Comparison of ENCODE assay signal across 1 cellular context in the genomic region with DNA sequence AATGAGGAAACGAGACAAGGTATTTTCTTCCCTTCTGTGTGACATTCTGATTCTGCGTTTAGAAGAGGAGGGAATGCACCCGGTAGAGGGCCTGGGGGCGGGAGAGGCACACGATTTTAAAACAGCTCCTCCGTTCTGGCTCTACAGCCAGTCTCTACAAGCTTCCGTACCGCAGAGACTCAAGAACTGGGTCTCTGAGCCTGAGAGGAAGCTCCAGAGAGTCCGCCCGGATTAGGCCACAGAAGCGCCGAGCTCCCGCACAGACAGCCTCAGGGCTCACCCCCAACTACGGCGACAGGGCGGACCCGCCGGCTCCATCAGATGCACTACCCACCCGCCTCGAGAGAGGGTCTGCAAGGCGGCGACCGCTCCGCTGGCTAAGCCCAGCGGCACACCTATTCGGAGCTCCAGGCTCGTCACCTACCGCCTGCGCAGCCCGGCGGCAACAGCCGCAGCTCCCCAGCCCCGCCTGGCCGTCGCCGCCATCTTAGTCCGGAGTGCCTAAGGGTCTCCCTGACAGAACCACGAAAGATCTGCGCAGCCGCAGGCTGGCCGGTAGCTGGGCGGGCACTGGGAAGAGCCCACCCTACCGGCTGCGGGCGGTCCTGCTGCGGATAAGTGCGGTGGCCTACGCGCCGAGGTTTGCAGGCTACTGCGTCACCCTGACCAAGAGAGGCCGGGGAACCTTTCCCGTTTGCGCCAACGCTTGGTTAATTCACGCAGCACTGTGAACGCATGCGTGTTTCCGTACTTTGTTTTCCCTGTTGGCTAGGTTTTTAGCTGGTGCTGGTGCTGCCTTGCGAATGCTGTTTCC.
TF ChIP-seq lines count a peak whose summit lies in the region.

TSS of gene NFU1 (minus strand) at position 499 of the 814 bp plus-strand sequence. CDS start at position 486, 13 bp downstream.

TF ChIP-seq in HepG2, 621 proteins besides CTCF, POLR2A, EP300 and RAD21 (continued from another document and continues in another):
- TF ChIP-seq, protein P1, sequence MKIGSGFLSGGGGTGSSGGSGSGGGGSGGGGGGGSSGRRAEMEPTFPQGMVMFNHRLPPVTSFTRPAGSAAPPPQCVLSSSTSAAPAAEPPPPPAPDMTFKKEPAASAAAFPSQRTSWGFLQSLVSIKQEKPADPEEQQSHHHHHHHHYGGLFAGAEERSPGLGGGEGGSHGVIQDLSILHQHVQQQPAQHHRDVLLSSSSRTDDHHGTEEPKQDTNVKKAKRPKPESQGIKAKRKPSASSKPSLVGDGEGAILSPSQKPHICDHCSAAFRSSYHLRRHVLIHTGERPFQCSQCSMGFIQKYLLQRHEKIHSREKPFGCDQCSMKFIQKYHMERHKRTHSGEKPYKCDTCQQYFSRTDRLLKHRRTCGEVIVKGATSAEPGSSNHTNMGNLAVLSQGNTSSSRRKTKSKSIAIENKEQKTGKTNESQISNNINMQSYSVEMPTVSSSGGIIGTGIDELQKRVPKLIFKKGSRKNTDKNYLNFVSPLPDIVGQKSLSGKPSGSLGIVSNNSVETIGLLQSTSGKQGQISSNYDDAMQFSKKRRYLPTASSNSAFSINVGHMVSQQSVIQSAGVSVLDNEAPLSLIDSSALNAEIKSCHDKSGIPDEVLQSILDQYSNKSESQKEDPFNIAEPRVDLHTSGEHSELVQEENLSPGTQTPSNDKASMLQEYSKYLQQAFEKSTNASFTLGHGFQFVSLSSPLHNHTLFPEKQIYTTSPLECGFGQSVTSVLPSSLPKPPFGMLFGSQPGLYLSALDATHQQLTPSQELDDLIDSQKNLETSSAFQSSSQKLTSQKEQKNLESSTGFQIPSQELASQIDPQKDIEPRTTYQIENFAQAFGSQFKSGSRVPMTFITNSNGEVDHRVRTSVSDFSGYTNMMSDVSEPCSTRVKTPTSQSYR (CRISPR knock-in tag; IDR thresholded peaks at IDR 0.05; ENCODE audit: borderline replicate concordance), result peak; percentile 15; the same call in 1 of the 2 replicates
- no peak; the same call in 1 of the 2 replicates for TF ChIP-seq FOXK2 (IDR thresholded peaks at IDR 0.05)
- peak; percentile 74 for TF ChIP-seq GATA4 (IDR thresholded peaks at IDR 0.05; ENCODE audit: borderline replicate concordance, low read depth)
- TF ChIP-seq, protein P2, sequence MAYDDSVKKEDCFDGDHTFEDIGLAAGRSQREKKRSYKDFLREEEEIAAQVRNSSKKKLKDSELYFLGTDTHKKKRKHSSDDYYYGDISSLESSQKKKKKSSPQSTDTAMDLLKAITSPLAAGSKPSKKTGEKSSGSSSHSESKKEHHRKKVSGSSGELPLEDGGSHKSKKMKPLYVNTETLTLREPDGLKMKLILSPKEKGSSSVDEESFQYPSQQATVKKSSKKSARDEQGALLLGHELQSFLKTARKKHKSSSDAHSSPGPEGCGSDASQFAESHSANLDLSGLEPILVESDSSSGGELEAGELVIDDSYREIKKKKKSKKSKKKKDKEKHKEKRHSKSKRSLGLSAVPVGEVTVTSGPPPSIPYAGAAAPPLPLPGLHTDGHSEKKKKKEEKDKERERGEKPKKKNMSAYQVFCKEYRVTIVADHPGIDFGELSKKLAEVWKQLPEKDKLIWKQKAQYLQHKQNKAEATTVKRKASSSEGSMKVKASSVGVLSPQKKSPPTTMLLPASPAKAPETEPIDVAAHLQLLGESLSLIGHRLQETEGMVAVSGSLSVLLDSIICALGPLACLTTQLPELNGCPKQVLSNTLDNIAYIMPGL (CRISPR knock-in tag; IDR thresholded peaks at IDR 0.05; ENCODE audit: borderline replicate concordance in 1 of 2, low read depth in 1 of 2), result peak; percentile 94 to 99
- TF ChIP-seq ZNF567 (CRISPR knock-in tag; IDR thresholded peaks at IDR 0.05; ENCODE audit: borderline replicate concordance), result no peak; the same call in 1 of the 2 replicates
- no peak; the same call in 1 of the 2 replicates for TF ChIP-seq NKX3-1 (CRISPR knock-in tag; IDR thresholded peaks at IDR 0.05)
- TF ChIP-seq CREM (IDR thresholded peaks at IDR 0.05), result peak; percentile 78
- TF ChIP-seq CREM (CRISPR knock-in tag; IDR thresholded peaks at IDR 0.05), result peak; percentile 48
- no peak for TF ChIP-seq DNMT1 (CRISPR knock-in tag; IDR thresholded peaks at IDR 0.05)
- TF ChIP-seq ZNF572 (CRISPR knock-in tag; IDR thresholded peaks at IDR 0.05), result 0 out of 2 replicates have a peak, but pooled peaks have one; percentile 10
- no peak for TF ChIP-seq IKZF1 (IDR thresholded peaks at IDR 0.05)
- no peak for TF ChIP-seq FUBP1 (CRISPR knock-in tag; IDR thresholded peaks at IDR 0.05; ENCODE audit: borderline replicate concordance)
- TF ChIP-seq, protein P3, sequence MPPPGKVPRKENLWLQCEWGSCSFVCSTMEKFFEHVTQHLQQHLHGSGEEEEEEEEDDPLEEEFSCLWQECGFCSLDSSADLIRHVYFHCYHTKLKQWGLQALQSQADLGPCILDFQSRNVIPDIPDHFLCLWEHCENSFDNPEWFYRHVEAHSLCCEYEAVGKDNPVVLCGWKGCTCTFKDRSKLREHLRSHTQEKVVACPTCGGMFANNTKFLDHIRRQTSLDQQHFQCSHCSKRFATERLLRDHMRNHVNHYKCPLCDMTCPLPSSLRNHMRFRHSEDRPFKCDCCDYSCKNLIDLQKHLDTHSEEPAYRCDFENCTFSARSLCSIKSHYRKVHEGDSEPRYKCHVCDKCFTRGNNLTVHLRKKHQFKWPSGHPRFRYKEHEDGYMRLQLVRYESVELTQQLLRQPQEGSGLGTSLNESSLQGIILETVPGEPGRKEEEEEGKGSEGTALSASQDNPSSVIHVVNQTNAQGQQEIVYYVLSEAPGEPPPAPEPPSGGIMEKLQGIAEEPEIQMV (CRISPR knock-in tag; IDR thresholded peaks at IDR 0.05; ENCODE audit: low read depth), result no peak
- no peak; the same call in 1 of the 2 replicates for TF ChIP-seq ZFP41 (CRISPR knock-in tag; IDR thresholded peaks at IDR 0.05; ENCODE audit: borderline replicate concordance)
- TF ChIP-seq ZNF510 (CRISPR knock-in tag; IDR thresholded peaks at IDR 0.05; ENCODE audit: low read depth), result 0 out of 2 replicates have a peak, but pooled peaks have one; percentile 71
- no peak for TF ChIP-seq ZEB1 (IDR thresholded peaks at IDR 0.05; ENCODE audit: insufficient replicate concordance, low read depth)
- TF ChIP-seq, protein P4, sequence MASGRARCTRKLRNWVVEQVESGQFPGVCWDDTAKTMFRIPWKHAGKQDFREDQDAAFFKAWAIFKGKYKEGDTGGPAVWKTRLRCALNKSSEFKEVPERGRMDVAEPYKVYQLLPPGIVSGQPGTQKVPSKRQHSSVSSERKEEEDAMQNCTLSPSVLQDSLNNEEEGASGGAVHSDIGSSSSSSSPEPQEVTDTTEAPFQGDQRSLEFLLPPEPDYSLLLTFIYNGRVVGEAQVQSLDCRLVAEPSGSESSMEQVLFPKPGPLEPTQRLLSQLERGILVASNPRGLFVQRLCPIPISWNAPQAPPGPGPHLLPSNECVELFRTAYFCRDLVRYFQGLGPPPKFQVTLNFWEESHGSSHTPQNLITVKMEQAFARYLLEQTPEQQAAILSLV (CRISPR knock-in tag; IDR thresholded peaks at IDR 0.05; ENCODE audit: borderline replicate concordance), result peak; percentile 57; the same call in 1 of the 2 replicates
- TF ChIP-seq SOX6 (IDR thresholded peaks at IDR 0.05), result no peak
- peak; percentile 78 for TF ChIP-seq SOX6 (CRISPR knock-in tag; IDR thresholded peaks at IDR 0.05)
- TF ChIP-seq ZFP91 (CRISPR knock-in tag; IDR thresholded peaks at IDR 0.05; ENCODE audit: borderline replicate concordance), result peak; percentile 96; the same call in 1 of the 2 replicates
- TF ChIP-seq KDM3A (CRISPR knock-in tag; IDR thresholded peaks at IDR 0.05; ENCODE audit: low read depth), result peak; percentile 91; the same call in 1 of the 2 replicates
- peak; percentile 57 for TF ChIP-seq MZF1 (CRISPR knock-in tag; IDR thresholded peaks at IDR 0.05; ENCODE audit: borderline replicate concordance)
- TF ChIP-seq, protein P5, sequence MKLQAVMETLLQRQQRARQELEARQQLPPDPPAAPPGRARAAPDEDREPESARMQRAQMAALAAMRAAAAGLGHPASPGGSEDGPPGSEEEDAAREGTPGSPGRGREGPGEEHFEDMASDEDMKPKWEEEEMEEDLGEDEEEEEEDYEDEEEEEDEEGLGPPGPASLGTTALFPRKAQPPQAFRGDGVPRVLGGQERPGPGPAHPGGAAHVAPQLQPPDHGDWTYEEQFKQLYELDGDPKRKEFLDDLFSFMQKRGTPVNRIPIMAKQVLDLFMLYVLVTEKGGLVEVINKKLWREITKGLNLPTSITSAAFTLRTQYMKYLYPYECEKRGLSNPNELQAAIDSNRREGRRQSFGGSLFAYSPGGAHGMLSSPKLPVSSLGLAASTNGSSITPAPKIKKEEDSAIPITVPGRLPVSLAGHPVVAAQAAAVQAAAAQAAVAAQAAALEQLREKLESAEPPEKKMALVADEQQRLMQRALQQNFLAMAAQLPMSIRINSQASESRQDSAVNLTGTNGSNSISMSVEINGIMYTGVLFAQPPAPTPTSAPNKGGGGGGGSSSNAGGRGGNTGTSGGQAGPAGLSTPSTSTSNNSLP (IDR thresholded peaks at IDR 0.05; ENCODE audit: low read depth, low read length), result no peak
- TF ChIP-seq, protein P6, sequence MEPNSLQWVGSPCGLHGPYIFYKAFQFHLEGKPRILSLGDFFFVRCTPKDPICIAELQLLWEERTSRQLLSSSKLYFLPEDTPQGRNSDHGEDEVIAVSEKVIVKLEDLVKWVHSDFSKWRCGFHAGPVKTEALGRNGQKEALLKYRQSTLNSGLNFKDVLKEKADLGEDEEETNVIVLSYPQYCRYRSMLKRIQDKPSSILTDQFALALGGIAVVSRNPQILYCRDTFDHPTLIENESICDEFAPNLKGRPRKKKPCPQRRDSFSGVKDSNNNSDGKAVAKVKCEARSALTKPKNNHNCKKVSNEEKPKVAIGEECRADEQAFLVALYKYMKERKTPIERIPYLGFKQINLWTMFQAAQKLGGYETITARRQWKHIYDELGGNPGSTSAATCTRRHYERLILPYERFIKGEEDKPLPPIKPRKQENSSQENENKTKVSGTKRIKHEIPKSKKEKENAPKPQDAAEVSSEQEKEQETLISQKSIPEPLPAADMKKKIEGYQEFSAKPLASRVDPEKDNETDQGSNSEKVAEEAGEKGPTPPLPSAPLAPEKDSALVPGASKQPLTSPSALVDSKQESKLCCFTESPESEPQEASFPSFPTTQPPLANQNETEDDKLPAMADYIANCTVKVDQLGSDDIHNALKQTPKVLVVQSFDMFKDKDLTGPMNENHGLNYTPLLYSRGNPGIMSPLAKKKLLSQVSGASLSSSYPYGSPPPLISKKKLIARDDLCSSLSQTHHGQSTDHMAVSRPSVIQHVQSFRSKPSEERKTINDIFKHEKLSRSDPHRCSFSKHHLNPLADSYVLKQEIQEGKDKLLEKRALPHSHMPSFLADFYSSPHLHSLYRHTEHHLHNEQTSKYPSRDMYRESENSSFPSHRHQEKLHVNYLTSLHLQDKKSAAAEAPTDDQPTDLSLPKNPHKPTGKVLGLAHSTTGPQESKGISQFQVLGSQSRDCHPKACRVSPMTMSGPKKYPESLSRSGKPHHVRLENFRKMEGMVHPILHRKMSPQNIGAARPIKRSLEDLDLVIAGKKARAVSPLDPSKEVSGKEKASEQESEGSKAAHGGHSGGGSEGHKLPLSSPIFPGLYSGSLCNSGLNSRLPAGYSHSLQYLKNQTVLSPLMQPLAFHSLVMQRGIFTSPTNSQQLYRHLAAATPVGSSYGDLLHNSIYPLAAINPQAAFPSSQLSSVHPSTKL (CRISPR knock-in tag; IDR thresholded peaks at IDR 0.05), result peak; percentile 60; the same call in 1 of the 2 replicates
- peak; percentile 69; the same call in 1 of the 2 replicates for TF ChIP-seq ZBTB38 (CRISPR knock-in tag; IDR thresholded peaks at IDR 0.05)
- TF ChIP-seq, protein P7, sequence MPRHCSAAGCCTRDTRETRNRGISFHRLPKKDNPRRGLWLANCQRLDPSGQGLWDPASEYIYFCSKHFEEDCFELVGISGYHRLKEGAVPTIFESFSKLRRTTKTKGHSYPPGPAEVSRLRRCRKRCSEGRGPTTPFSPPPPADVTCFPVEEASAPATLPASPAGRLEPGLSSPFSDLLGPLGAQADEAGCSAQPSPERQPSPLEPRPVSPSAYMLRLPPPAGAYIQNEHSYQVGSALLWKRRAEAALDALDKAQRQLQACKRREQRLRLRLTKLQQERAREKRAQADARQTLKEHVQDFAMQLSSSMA (CRISPR knock-in tag; IDR thresholded peaks at IDR 0.05), result peak; percentile 90; the same call in 1 of the 2 replicates
- TF ChIP-seq ZNF232 (CRISPR knock-in tag; IDR thresholded peaks at IDR 0.05; ENCODE audit: borderline replicate concordance), result peak; percentile 85; the same call in 1 of the 2 replicates
- TF ChIP-seq ZFY (CRISPR knock-in tag; IDR thresholded peaks at IDR 0.05), result peak; percentile 96
- peak; percentile 76; the same call in 1 of the 2 replicates for TF ChIP-seq TARDBP (CRISPR knock-in tag; IDR thresholded peaks at IDR 0.05)
- TF ChIP-seq ZBTB44 (CRISPR knock-in tag; IDR thresholded peaks at IDR 0.05), result peak; percentile 45
- peak; percentile 75 for TF ChIP-seq MYC (CRISPR knock-in tag; IDR thresholded peaks at IDR 0.05; ENCODE audit: borderline replicate concordance)
- no peak for TF ChIP-seq PLRG1 (conservative IDR thresholded peaks at IDR 0.05)
- TF ChIP-seq RXRA (CRISPR knock-in tag; IDR thresholded peaks at IDR 0.05), result peak; percentile 68; the same call in 1 of the 2 replicates
